Comparison of ENCODE assay signal across 8 cellular contexts in genomic region chr5:33470544-33470943, GRCh38. TPM values are rescaled to one million over a fixed set of nuclear protein-coding genes. Genes with fewer than 3 reads are reported as not detected.
DNase-seq lines count a peak whose midpoint lies in the region; ATAC-seq and TF ChIP-seq lines count a peak whose summit lies in the region.

No MANE protein-coding gene starts in this region.

- 52 to 64% methylated on average over 3 of the region's 3 CpGs for WGBS in testis, 2 donors

- peak; percentile 45 for TF ChIP-seq CTCF in OCI-LY3 (IDR thresholded peaks at IDR 0.05; ENCODE audit: low read depth, low read length)
- peak; percentile 33 to 67 for TF ChIP-seq CTCF in fibroblast of lung (conservative IDR thresholded peaks at IDR 0.05 in 1 of 2, IDR thresholded peaks at IDR 0.05 in 1 of 2; ENCODE audit: low read depth in 1 of 2, low read length in 2 of 2)
- TF ChIP-seq CTCF in testis (IDR thresholded peaks at IDR 0.05), result peak in 1 of 3 experiments; percentile 48
- no peak for TF ChIP-seq CTCF in CD4-positive, alpha-beta T cell (IDR thresholded peaks at IDR 0.05)

- peak overlapping the region; percentile 12 for H3K27ac Mint-ChIP-seq in activated naive CD4-positive, alpha-beta T cell treated with anti-CD3 and anti-CD28 coated beads, Interleukin-2, amount 50 U/mL, for 24 hours
- H3K27ac Mint-ChIP-seq in CD4-positive, alpha-beta T cell, result no peak overlapping the region

- H3K9me3 Mint-ChIP-seq in activated naive CD4-positive, alpha-beta T cell treated with anti-CD3 and anti-CD28 coated beads, Interleukin-2, amount 50 U/mL, for 24 hours, result peaks cover 5% of the 10 kb centered on the region
- H3K9me3 Mint-ChIP-seq in CD4-positive, alpha-beta T cell, result peaks cover 6% of the 10 kb centered on the region

- no peaks in the 10 kb centered on the region for H3K4me1 ChIP-seq in OCI-LY3 (ENCODE audit: low read length)
- H3K4me1 ChIP-seq in fibroblast of lung (ENCODE audit: control insufficient read depth, extremely low read depth, insufficient read depth, low read length), result no peaks in the 10 kb centered on the region
- H3K4me1 ChIP-seq in testis, result no peaks in the 10 kb centered on the region

- H3K9me3 ChIP-seq in OCI-LY3 (ENCODE audit: insufficient read depth, low read length), result no peaks in the 10 kb centered on the region
- no peaks in the 10 kb centered on the region for H3K9me3 ChIP-seq in fibroblast of lung (ENCODE audit: control insufficient read depth, insufficient read depth, low read depth, low read length)
- H3K9me3 ChIP-seq in testis, result no peaks in the 10 kb centered on the region
- H3K9me3 ChIP-seq in CD4-positive, alpha-beta T cell (ENCODE audit: control insufficient read depth, low read length), result no peaks in the 10 kb centered on the region

- H3K4me3 ChIP-seq in OCI-LY3 (ENCODE audit: low read length) (no peak overlapping the region), fibroblast of lung (replicated peaks in 1 of 4; ENCODE audit: control extremely low read depth in 1 of 4, insufficient read depth in 1 of 4, low read depth in 3 of 4, low read length in 4 of 4) (no peak overlapping the region), testis (no peak overlapping the region)

- POLR2A ChIA-PET in CD4-positive, alpha-beta T cell (lab: Charles Lee), result no interaction called here

- H3K36me3 Mint-ChIP-seq in activated naive CD4-positive, alpha-beta T cell treated with anti-CD3 and anti-CD28 coated beads, Interleukin-2, amount 50 U/mL, for 24 hours, result peaks cover 42% of the 10 kb centered on the region
- peaks cover 98% of the 10 kb centered on the region for H3K36me3 Mint-ChIP-seq in CD4-positive, alpha-beta T cell (ENCODE audit: low read depth)

- no peak overlapping the region for H3K4me3 Mint-ChIP-seq in activated naive CD4-positive, alpha-beta T cell treated with anti-CD3 and anti-CD28 coated beads, Interleukin-2, amount 50 U/mL, for 24 hours
- no peak overlapping the region for H3K4me3 Mint-ChIP-seq in CD4-positive, alpha-beta T cell

- H3K27me3 Mint-ChIP-seq in activated naive CD4-positive, alpha-beta T cell treated with anti-CD3 and anti-CD28 coated beads, Interleukin-2, amount 50 U/mL, for 24 hours, result no peaks in the 10 kb centered on the region
- no peaks in the 10 kb centered on the region for H3K27me3 Mint-ChIP-seq in CD4-positive, alpha-beta T cell

- no peak for TF ChIP-seq POLR2A in testis (IDR thresholded peaks at IDR 0.05)

- no peak overlapping the region for H3K27ac ChIP-seq in OCI-LY3 (ENCODE audit: low read length)
- H3K27ac ChIP-seq in fibroblast of lung (ENCODE audit: insufficient read depth, low read length), result no peak overlapping the region
- no peak overlapping the region for H3K27ac ChIP-seq in testis
- H3K27ac ChIP-seq in CD4-positive, alpha-beta T cell (ENCODE audit: low read depth, low read length), result no peak overlapping the region

- ATAC-seq in HG03571 (IDR thresholded peaks at IDR 0.05; ENCODE audit: unreplicated experiment), result no peak
- ATAC-seq in CD4-positive, alpha-beta T cell (ENCODE audit: poor library complexity), result no peak
- no peak for ATAC-seq in HG02973 (IDR thresholded peaks at IDR 0.05; ENCODE audit: unreplicated experiment)

- no peak for DNase-seq in activated naive CD4-positive, alpha-beta T cell treated with Interleukin-2 at 50 U/mL for 16 hours
- DNase-seq in fibroblast of lung (ENCODE audit: low read depth in 2 of 2) (peak; percentile 58 to 81), testis (peak; percentile 16)
- DNase-seq in CD4-positive, alpha-beta T cell, result no peak

- H4K20me1 ChIP-seq in OCI-LY3 (ENCODE audit: insufficient read depth, low read length) (no peaks in the 10 kb centered on the region), fibroblast of lung (ENCODE audit: control insufficient read depth, extremely low read depth, insufficient read depth, low read length) (no peaks in the 10 kb centered on the region)

- H2AFZ ChIP-seq in OCI-LY3 (ENCODE audit: low read depth, low read length) (no peak overlapping the region), fibroblast of lung (ENCODE audit: low read length) (no peak overlapping the region)

- no peaks in the 10 kb centered on the region for H3K27me3 ChIP-seq in OCI-LY3 (ENCODE audit: low read depth, low read length)
- no peaks in the 10 kb centered on the region for H3K27me3 ChIP-seq in fibroblast of lung (ENCODE audit: control insufficient read depth, insufficient read depth, low read length)
- H3K27me3 ChIP-seq in testis, result no peaks in the 10 kb centered on the region
- H3K27me3 ChIP-seq in CD4-positive, alpha-beta T cell (ENCODE audit: control insufficient read depth, insufficient read depth, low read length), result no peaks in the 10 kb centered on the region

- CTCF ChIA-PET in CD4-positive, alpha-beta T cell (lab: Charles Lee), result no interaction called here

- H3K4me1 Mint-ChIP-seq in activated naive CD4-positive, alpha-beta T cell treated with anti-CD3 and anti-CD28 coated beads, Interleukin-2, amount 50 U/mL, for 24 hours, result no peaks in the 10 kb centered on the region
- no peaks in the 10 kb centered on the region for H3K4me1 Mint-ChIP-seq in CD4-positive, alpha-beta T cell (ENCODE audit: low read depth)

- H3K4me2 ChIP-seq in OCI-LY3 (ENCODE audit: low read length), result no peak overlapping the region
- no peak overlapping the region for H3K4me2 ChIP-seq in fibroblast of lung (ENCODE audit: extremely low read depth, insufficient read depth, low read length)

- H3K79me2 ChIP-seq in OCI-LY3 (ENCODE audit: low read length) (no peaks in the 10 kb centered on the region), fibroblast of lung (ENCODE audit: control insufficient read depth, insufficient read depth, low read length) (no peaks in the 10 kb centered on the region)

- H3K9ac ChIP-seq in OCI-LY3 (ENCODE audit: low read length) (no peak overlapping the region), fibroblast of lung (ENCODE audit: insufficient read depth, low read length) (no peak overlapping the region)

- peaks cover 66% of the 10 kb centered on the region for H3K36me3 ChIP-seq in OCI-LY3 (replicated peaks; ENCODE audit: low read depth, low read length)
- H3K36me3 ChIP-seq in fibroblast of lung (ENCODE audit: control insufficient read depth, insufficient read depth, low read length), result peaks cover 9% of the 10 kb centered on the region
- no peaks in the 10 kb centered on the region for H3K36me3 ChIP-seq in testis (ENCODE audit: low read depth, missing control alignments)

- intact Hi-C loops in testis (cut with DNase I; ENCODE audit: low total_unique reads), result no loop called here
- intact Hi-C loops in CD4-positive, alpha-beta T cell (cut with DNase I, micrococcal nuclease), result no loop called here

RNA-seq across cellular contexts. Expression of gene TARS1, which starts 29.8 kb away (rescaled TPM):
- total RNA-seq in fibroblast of lung (285 and 368 TPM in 2 replicates), testis (10 to 100 TPM; 36.7 to 40.5 TPM)
- polyA plus RNA-seq in fibroblast of lung (130 and 159 TPM in 2 replicates), testis (ENCODE audit: insufficient read depth, low read depth, low replicate concordance) (51.1 TPM)
- 114 and 141 TPM in 2 replicates for polyA plus RNA-seq in fibroblast of lung (2012)
- polyA minus RNA-seq in fibroblast of lung (ENCODE audit: low replicate concordance), result 57.1 and 70.8 TPM in 2 replicates
- 10 to 100 TPM; 31.3 to 32.0 TPM for total RNA-seq in CD4-positive, alpha-beta T cell

Comparison
In these comparisons a context has a peak if more than half of its experiments do, and no peak if none do; other contexts are left out.
1. DNase-seq: peak in fibroblast of lung (2 of 2) and testis (single experiment); none in activated naive CD4-positive, alpha-beta T cell treated with Interleukin-2 at 50 U/mL for 16 hours (single experiment) and CD4-positive, alpha-beta T cell (0 of 10).